31 cellular contexts compared by ENCODE assay signal in genomic region chr16:4564661-4565267, GRCh38. TPM values are rescaled to one million over a fixed set of nuclear protein-coding genes. Genes with fewer than 3 reads are reported as not detected.
"Had no signal": no experiment of that assay in that cellular context is flagged by ENCODE, and none has a peak within 500 bp of the region (broad histone marks: within the 10 kb centered on the region; RNA-seq: fewer than 3 reads in every experiment).

No MANE protein-coding gene starts in this region.

- FAIRE-seq: astrocyte, TTC549 had no signal

- H3K4me2 ChIP-seq: SK-N-SH had no signal

- H3K27me3 ChIP-seq: adrenal gland, body of pancreas, MG63, Peyer's patch, SJSA1 had no signal

- H3K36me3 ChIP-seq: adrenal gland, MG63, Peyer's patch, SJSA1 had no signal

- H3K4me3 ChIP-seq: adrenal gland, body of pancreas, MG63, Peyer's patch, SJSA1 had no signal

- H3K9me3 ChIP-seq: adrenal gland, body of pancreas, MG63, Peyer's patch, SJSA1, SK-N-SH had no signal

- H3K27ac ChIP-seq: adrenal gland, body of pancreas, Peyer's patch, SJSA1 had no signal

- H3K4me1 ChIP-seq: adrenal gland, body of pancreas, Peyer's patch, SJSA1 had no signal

- H3K9ac ChIP-seq: SK-N-SH had no signal

- ATAC-seq: activated CD8-positive, alpha-beta T cell treated with anti-CD3 and anti-CD28 coated beads for 36 hours; activated naive CD4-positive, alpha-beta T cell treated with anti-CD3 and anti-CD28 coated beads, Interleukin-2, amount 50 U/mL, for 72 hours; body of pancreas had no signal

- DNase-seq: activated CD4-positive, alpha-beta T cell treated with anti-CD3 and anti-CD28 coated beads, Interleukin-2, amount 10 ng/mL, durations not matched to agents 24 days and 14 days; activated CD4-positive, alpha-beta T cell treated with anti-CD3 and anti-CD28 coated beads, Interleukin-2, amount 50 U/mL, for 4 hours; activated CD8-positive, alpha-beta T cell treated with anti-CD3 and anti-CD28 coated beads for 36 hours; activated gamma-delta T cell treated with Interleukin-2 at 50 U/mL for 16 hours; activated naive CD4-positive, alpha-beta T cell treated with anti-CD3 and anti-CD28 coated beads for 36 hours; activated T-cell treated with anti-CD3 and anti-CD28 coated beads, Interleukin-2, amount 50 U/mL, for 1 hour; adrenal gland; body of pancreas; central memory CD4-positive, alpha-beta T cell; Kasumi-1; MG63; NCI-H1048; NCI-H1105 treated with DMSO at 0.1 percent for 48 hours; NCI-H1436; NCI-H1694; NCI-H1930; NCI-H2081 treated with DMSO at 0.1 percent for 48 hours; NCI-H226; NCI-H446 treated with DMSO at 0.1 percent for 48 hours; NCI-H524; NCI-H69; NCI-H82; Peyer's patch; RPMI8226; SHP77 treated with DMSO at 0.1 percent for 48 hours; SK-N-SH had no signal

RNA-seq across cellular contexts. Expression of gene C16orf96, which starts 8.6 kb away (rescaled TPM):
- total RNA-seq: activated CD4-positive, alpha-beta T cell treated with anti-CD3 and anti-CD28 coated beads, Interleukin-2, amount 10 ng/mL, durations not matched to agents 24 days and 14 days; activated T-helper 2 cell treated with anti-CD3 and anti-CD28 coated beads, Interferon-gamma antibody, Interleukin-2, Interleukin-4, amounts not matched to agents 10 μg/mL and 5 μg/mL and 100 μg/mL, durations not matched to agents 14 hours and 24 hours and 36 hours; Peyer's patch; SJSA1 had no signal
